ENCODE assay signal across 15 cellular contexts in the genomic region with DNA sequence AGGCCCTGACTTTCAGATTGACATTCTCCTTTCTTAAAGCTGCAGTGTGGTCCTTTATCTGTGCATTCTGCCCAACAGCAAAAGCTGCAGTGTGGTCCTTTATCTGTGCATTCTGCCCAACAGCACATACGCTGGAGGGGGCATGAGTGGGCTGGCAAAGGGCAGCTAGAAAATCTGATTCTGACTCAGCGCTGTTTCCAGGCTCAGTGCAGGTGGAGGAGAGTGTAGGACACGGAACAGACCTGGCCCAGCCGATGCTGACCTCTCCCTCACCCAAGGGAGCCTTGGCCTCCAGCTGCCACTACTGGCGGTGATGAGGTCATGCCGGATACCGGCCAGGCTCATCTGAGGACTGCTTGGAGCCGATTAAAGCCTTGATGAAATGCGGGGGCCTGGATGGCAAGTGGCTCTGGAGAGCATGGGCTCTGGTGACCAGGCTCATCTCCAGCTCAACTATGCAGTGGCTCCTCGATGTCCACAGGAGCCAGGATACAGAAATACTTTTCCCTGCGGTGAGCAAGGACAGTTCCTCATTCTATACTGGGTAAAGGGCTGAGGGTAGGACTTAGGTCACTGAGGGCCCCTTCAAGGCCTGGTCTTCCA.
DNase-seq lines count a peak whose midpoint lies in the region; ATAC-seq and TF ChIP-seq lines count a peak whose summit lies in the region.
"Had no signal": no experiment of that assay in that cellular context is flagged by ENCODE, and none has a peak within 500 bp of the region (broad histone marks: within the 10 kb centered on the region; RNA-seq: fewer than 3 reads in every experiment).

No MANE protein-coding gene starts in this region.

- peaks cover 7% of the 10 kb centered on the region for H3K4me1 ChIP-seq in right cardiac atrium (ENCODE audit: control insufficient read depth, insufficient read depth, low read length)
- H3K4me1 ChIP-seq in upper lobe of right lung, result no peaks in the 10 kb centered on the region
- H3K4me1 ChIP-seq in esophagus squamous epithelium, result peaks cover 0 to 7% (median 0%) of the 10 kb centered on the region in 3 donors

- no peaks in the 10 kb centered on the region for H3K9me3 ChIP-seq in WERI-Rb-1 (ENCODE audit: severe bottlenecking)
- no peaks in the 10 kb centered on the region for H3K9me3 ChIP-seq in right cardiac atrium (ENCODE audit: control insufficient read depth, low read length)
- H3K9me3 ChIP-seq in upper lobe of right lung, result no peaks in the 10 kb centered on the region
- H3K9me3 ChIP-seq in esophagus squamous epithelium, result no peaks in the 10 kb centered on the region
- H3K9me3 ChIP-seq: transverse colon had no signal

- WGBS in right cardiac atrium, result 47% methylated on average over 11 of the region's 11 CpGs
- WGBS in esophagus squamous epithelium, 2 donors, result 81 to 88% methylated on average over 5 to 9 of the region's 11 CpGs

- ATAC-seq in right cardiac atrium, result peak; percentile 55 to 89
- ATAC-seq in upper lobe of right lung, result peak; percentile 51
- no peak for ATAC-seq in HG03442 (IDR thresholded peaks at IDR 0.05; ENCODE audit: unreplicated experiment)

- H3K27ac ChIP-seq in WERI-Rb-1, result peak overlapping the region; percentile 85
- no peak overlapping the region for H3K27ac ChIP-seq in right cardiac atrium (ENCODE audit: low read length)
- H3K27ac ChIP-seq in upper lobe of right lung, result no peak overlapping the region
- H3K27ac ChIP-seq in esophagus squamous epithelium, result no peak overlapping the region
- H3K27ac ChIP-seq: cardiac muscle cell, transverse colon had no signal

- H3K27me3 ChIP-seq in WERI-Rb-1 (ENCODE audit: insufficient read depth, low read depth, severe bottlenecking) (no peaks in the 10 kb centered on the region), right cardiac atrium (ENCODE audit: control insufficient read depth, insufficient read depth) (no peaks in the 10 kb centered on the region), upper lobe of right lung (no peaks in the 10 kb centered on the region), esophagus squamous epithelium (no peaks in the 10 kb centered on the region)
- H3K27me3 ChIP-seq: cardiac muscle cell, transverse colon had no signal

- H3K36me3 ChIP-seq in WERI-Rb-1 (no peaks in the 10 kb centered on the region), upper lobe of right lung (no peaks in the 10 kb centered on the region), esophagus squamous epithelium (peaks cover 0 to 4% (median 0%) of the 10 kb centered on the region in 3 donors)
- H3K36me3 ChIP-seq: cardiac muscle cell, transverse colon had no signal

- DNase-seq in NCI-H2196 (lab: John Stamatoyannopoulos, UW; ENCODE audit: unreplicated experiment), result peak; percentile 8
- DNase-seq in NCI-H2196 treated with DMSO at 0.1 percent for 48 hours (lab: John Stamatoyannopoulos, UW; ENCODE audit: unreplicated experiment), result no peak
- DNase-seq in WERI-Rb-1, result peak; percentile 96
- DNase-seq in right cardiac atrium, result peak; percentile 62 to 70 (median 70)
- DNase-seq in upper lobe of right lung, result no peak
- DNase-seq in activated CD8-positive, alpha-beta memory T cell treated with anti-CD3 and anti-CD28 coated beads for 24 hours, result no peak
- DNase-seq in esophagus squamous epithelium (lab: John Stamatoyannopoulos, UW), result no peak
- DNase-seq: activated T-cell treated with anti-CD3 and anti-CD28 coated beads for 4 hours; CD4-positive, alpha-beta T cell; GDM1; naive B cell; stimulated activated CD4-positive, alpha-beta T cell treated with anti-CD3 and anti-CD28 coated beads, Interleukin-4, amount 100 ng/mL, for 24 hours; transverse colon had no signal

- H3K4me3 ChIP-seq in WERI-Rb-1 (ENCODE audit: low read depth, low read length) (no peak overlapping the region; the same call in 1 of the 2 replicates), right cardiac atrium (ENCODE audit: low read length) (no peak overlapping the region), upper lobe of right lung (no peak overlapping the region), esophagus squamous epithelium (no peak overlapping the region)
- H3K4me3 ChIP-seq: cardiac muscle cell, transverse colon had no signal

- intact Hi-C loops in right cardiac atrium (cut with DNase I), result no loop called here
- intact Hi-C loops in upper lobe of right lung (cut with DNase I), result no loop called here
- intact Hi-C loops in esophagus squamous epithelium (cut with DNase I), result no loop called here

- TF ChIP-seq CTCF in WERI-Rb-1 (IDR thresholded peaks at IDR 0.05; ENCODE audit: low read depth, low read length) (no peak), upper lobe of right lung (IDR thresholded peaks at IDR 0.05) (no peak), esophagus squamous epithelium (IDR thresholded peaks at IDR 0.05) (no peak)

- TF ChIP-seq POLR2A in esophagus squamous epithelium (IDR thresholded peaks at IDR 0.05), result no peak

Comparison
In these comparisons a context has a peak if more than half of its experiments do, and no peak if none do; other contexts are left out.
1. DNase-seq: peak in NCI-H2196 (single experiment), WERI-Rb-1 (single experiment) and right cardiac atrium (3 of 3); none in NCI-H2196 treated with DMSO at 0.1 percent for 48 hours (single experiment), upper lobe of right lung (single experiment), activated CD8-positive, alpha-beta memory T cell treated with anti-CD3 and anti-CD28 coated beads for 24 hours (single experiment) and esophagus squamous epithelium (single experiment).